9 cellular contexts compared by ENCODE assay signal in genomic region chr22:38454361-38455062, GRCh38. TPM values are rescaled to one million over a fixed set of nuclear protein-coding genes. Genes with fewer than 3 reads are reported as not detected.
DNase-seq lines count a peak whose midpoint lies in the region; ATAC-seq and TF ChIP-seq lines count a peak whose summit lies in the region.
"Had no signal": no experiment of that assay in that cellular context is flagged by ENCODE, and none has a peak within 500 bp of the region (broad histone marks: within the 10 kb centered on the region; RNA-seq: fewer than 3 reads in every experiment).

No MANE protein-coding gene starts in this region.

- 66% methylated on average over 6 of the region's 64 CpGs for WGBS in esophagus muscularis mucosa
- WGBS in prostate gland: 20% methylated on average over 31 of the region's 64 CpGs

- TF ChIP-seq CTCF in DND-41 (IDR thresholded peaks at IDR 0.05; ENCODE audit: borderline replicate concordance, extremely low read depth, low read length, poor library complexity, severe bottlenecking) (no peak), Peyer's patch (IDR thresholded peaks at IDR 0.05) (no peak), esophagus muscularis mucosa (IDR thresholded peaks at IDR 0.05) (no peak), prostate gland (IDR thresholded peaks at IDR 0.05) (no peak)

- no peak for TF ChIP-seq EP300 in esophagus muscularis mucosa (IDR thresholded peaks at IDR 0.05)

- no peaks in the 10 kb centered on the region for H3K79me2 ChIP-seq in DND-41 (ENCODE audit: insufficient read depth, low read length)

- no peak overlapping the region for H2AFZ ChIP-seq in DND-41 (ENCODE audit: low read depth, low read length)

- no peak overlapping the region for H3K4me3 ChIP-seq in DND-41 (ENCODE audit: low read depth in 1 of 2, low read length in 2 of 2)
- peak overlapping the region in 3 of 4 donors; percentile 50 to 56 (median 53) for H3K4me3 ChIP-seq in Peyer's patch
- peak overlapping the region; percentile 53 to 66 (median 54) for H3K4me3 ChIP-seq in esophagus muscularis mucosa
- peak overlapping the region; percentile 23 to 45 for H3K4me3 ChIP-seq in prostate gland

- H3K4me1 ChIP-seq in DND-41 (ENCODE audit: insufficient read depth, low read length) (no peaks in the 10 kb centered on the region), Peyer's patch (peaks cover 0 to 19% (median 9%) of the 10 kb centered on the region in 4 donors), esophagus muscularis mucosa (peaks cover 13 to 31% (median 25%) of the 10 kb centered on the region in 4 donors), prostate gland (replicated peaks) (no peaks in the 10 kb centered on the region)

- H3K4me2 ChIP-seq in DND-41 (ENCODE audit: insufficient read depth, low read length): no peak overlapping the region

- H3K27me3 ChIP-seq in DND-41 (ENCODE audit: insufficient read depth, low read length, poor library complexity) (peaks cover 37% of the 10 kb centered on the region), Peyer's patch (peaks cover 0 to 35% of the 10 kb centered on the region in 2 donors), esophagus muscularis mucosa (peaks cover 5 to 92% (median 26%) of the 10 kb centered on the region in 4 donors), prostate gland (replicated peaks; ENCODE audit: insufficient read depth) (no peaks in the 10 kb centered on the region)

- H3K27ac ChIP-seq in DND-41 (ENCODE audit: low read length) (no peak overlapping the region), Peyer's patch (no peak overlapping the region), esophagus muscularis mucosa (replicated peaks in 1 of 4) (no peak overlapping the region), prostate gland (no peak overlapping the region)

- intact Hi-C loops in esophagus muscularis mucosa (cut with DNase I) (no loop called here), prostate gland (cut with DNase I) (no loop called here)

- peaks cover 11% of the 10 kb centered on the region for H4K20me1 ChIP-seq in DND-41 (ENCODE audit: insufficient read depth, low read length)

- TF ChIP-seq POLR2A in Peyer's patch (IDR thresholded peaks at IDR 0.05) (no peak), esophagus muscularis mucosa (IDR thresholded peaks at IDR 0.05; ENCODE audit: low read depth) (no peak), prostate gland (IDR thresholded peaks at IDR 0.05) (no peak)

- DNase-seq in DND-41: no peak
- no peak for DNase-seq in Peyer's patch
- no peak for DNase-seq in esophagus muscularis mucosa (ENCODE audit: extremely low spot score)
- no peak for DNase-seq in prostate gland (ENCODE audit: low spot score)
- DNase-seq in HUDEP-2 (lab: John Stamatoyannopoulos, UW; ENCODE audit: unreplicated experiment in 76 of 76): no peak
- no peak for DNase-seq in NCI-H1105 (lab: John Stamatoyannopoulos, UW)

- H3K36me3 ChIP-seq in DND-41 (ENCODE audit: insufficient read depth, low read length): no peaks in the 10 kb centered on the region
- H3K36me3 ChIP-seq in Peyer's patch: no peaks in the 10 kb centered on the region
- H3K36me3 ChIP-seq in esophagus muscularis mucosa: no peaks in the 10 kb centered on the region
- no peaks in the 10 kb centered on the region for H3K36me3 ChIP-seq in prostate gland

- ATAC-seq in DND-41 (ENCODE audit: insufficient read depth, low read depth) (peak; percentile 23; the same call in 1 of the 3 replicates), GM19397 (IDR thresholded peaks at IDR 0.05; ENCODE audit: unreplicated experiment) (no peak), HG03039 (IDR thresholded peaks at IDR 0.05; ENCODE audit: unreplicated experiment) (no peak)

- H3K9me3 ChIP-seq in DND-41 (ENCODE audit: insufficient read depth, low read length, severe bottlenecking): no peaks in the 10 kb centered on the region
- no peaks in the 10 kb centered on the region for H3K9me3 ChIP-seq in Peyer's patch
- H3K9me3 ChIP-seq in esophagus muscularis mucosa: no peaks in the 10 kb centered on the region
- no peaks in the 10 kb centered on the region for H3K9me3 ChIP-seq in prostate gland

- H3K9ac ChIP-seq in DND-41 (ENCODE audit: low read depth, low read length): no peak overlapping the region

RNA-seq across cellular contexts. Expression of gene KCNJ4, which starts 0.5 kb away (rescaled TPM):
- total RNA-seq in Peyer's patch (not detected), esophagus muscularis mucosa (not detected), prostate gland (1 to 10 TPM in 1 of 2 donors, not detected in 1; 3.2 TPM)
- total RNA-seq: ureter had no signal

RNA-seq across cellular contexts. Expression of gene KDELR3, which starts 13.4 kb away (rescaled TPM):
- total RNA-seq in Peyer's patch (10 to 100 TPM in 3 of 4 donors, 1 to 10 TPM in 1; 2.5 to 20.0 (median 16.6) TPM), esophagus muscularis mucosa (10 to 100 TPM in 1 of 4 donors, 1 to 10 TPM in 3; 3.5 to 12.9 (median 7.0) TPM), prostate gland (10 to 100 TPM; 13.8 to 25.4 TPM)

RNA-seq across cellular contexts. Expression of gene DDX17, which starts 51.6 kb away (rescaled TPM):
- 100 to 1,000 TPM; 583 to 733 (median 616) TPM for total RNA-seq in Peyer's patch
- 1,000 to 10,000 TPM in 1 of 4 donors, 100 to 1,000 TPM in 3; 327 to 1,333 (median 592) TPM for total RNA-seq in esophagus muscularis mucosa
- total RNA-seq in prostate gland: 100 to 1,000 TPM; 374 to 600 TPM

Comparison
In these comparisons a context has a peak if more than half of its experiments do, and no peak if none do; other contexts are left out.
1. H3K4me3 ChIP-seq: peak in Peyer's patch (3 of 4), esophagus muscularis mucosa (4 of 4) and prostate gland (2 of 2); none in DND-41 (0 of 2).